24 cellular contexts compared by ENCODE assay signal in the genomic region with DNA sequence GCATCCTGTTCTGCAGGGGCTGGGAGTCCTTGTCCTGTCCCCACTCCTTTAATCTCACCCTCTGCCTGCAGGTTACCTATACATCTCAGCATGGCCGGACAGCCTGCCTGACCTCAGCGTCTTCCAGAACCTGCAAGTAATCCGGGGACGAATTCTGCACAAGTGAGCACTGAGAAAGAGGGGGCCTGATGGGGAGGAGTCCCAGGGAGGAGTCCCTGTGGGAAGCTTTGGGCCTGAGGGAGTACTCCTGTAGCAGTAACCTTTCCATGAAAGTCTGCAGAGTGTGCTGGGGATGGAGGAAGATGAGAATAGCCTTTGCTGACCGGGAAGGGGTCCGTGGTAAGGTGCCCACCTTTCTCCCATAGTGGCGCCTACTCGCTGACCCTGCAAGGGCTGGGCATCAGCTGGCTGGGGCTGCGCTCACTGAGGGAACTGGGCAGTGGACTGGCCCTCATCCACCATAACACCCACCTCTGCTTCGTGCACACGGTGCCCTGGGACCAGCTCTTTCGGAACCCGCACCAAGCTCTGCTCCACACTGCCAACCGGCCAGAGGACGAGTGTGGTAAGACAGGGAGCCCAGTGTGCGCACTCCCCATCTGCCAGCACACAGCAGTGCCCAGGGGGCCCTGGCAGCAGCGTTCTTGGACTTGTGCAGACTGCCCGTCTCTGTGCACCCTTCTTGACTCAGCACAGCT. TPM values are rescaled to one million over a fixed set of nuclear protein-coding genes. Genes with fewer than 3 reads are reported as not detected.
DNase-seq lines count a peak whose midpoint lies in the region; ATAC-seq, FAIRE-seq and TF ChIP-seq lines count a peak whose summit lies in the region.
"Had no signal": no experiment of that assay in that cellular context is flagged by ENCODE, and none has a peak within 500 bp of the region (broad histone marks: within the 10 kb centered on the region; RNA-seq: fewer than 3 reads in every experiment).

No MANE protein-coding gene starts in this region.

- POLR2A ChIA-PET in HepG2 (lab: Yijun Ruan, JAX) = interaction anchor here (0.6 to 4.1 kb wide), 3 partner anchors 12 to 24 kb away, joined by 3 to 11 read pairs (median 3); no protein-coding TSS in a partner anchor

- BruUV-seq in HepG2 (replicated peaks; lab: Mats Ljungman, UMichigan) = no TSS peak

- H3K36me3 ChIP-seq in bronchial epithelial cell (ENCODE audit: control insufficient read depth, insufficient read depth, low read length) (peaks cover 32% of the 10 kb centered on the region), HepG2 (replicated peaks in 1 of 2; ENCODE audit: control insufficient read depth in 1 of 2, insufficient read depth in 2 of 2, low read length in 2 of 2) (peaks cover 34 to 88% of the 10 kb centered on the region in 2 experiments), suprapubic skin (peaks cover 68% of the 10 kb centered on the region)

- TF ChIP-seq POLR2A in HepG2 (IDR thresholded peaks at IDR 0.05; ENCODE audit: insufficient read depth in 1 of 2, low read depth in 2 of 2, low read length in 2 of 2) (no peak), suprapubic skin (IDR thresholded peaks at IDR 0.05) (no peak), GM12891 (IDR thresholded peaks at IDR 0.05; ENCODE audit: low read depth, low read length) (no peak)

- TF ChIP-seq RAD21 in HepG2 (CRISPR knock-in tag; IDR thresholded peaks at IDR 0.05) = no peak

- H3K27ac ChIP-seq in HepG2 (ENCODE audit: extremely low read length, insufficient read depth, low read length) (no peak overlapping the region), suprapubic skin (peak overlapping the region; percentile 85)
- H3K27ac ChIP-seq: left lung had no signal

- H4K20me1 ChIP-seq in HepG2 (ENCODE audit: insufficient read depth, low read length) = no peaks in the 10 kb centered on the region

- in situ Hi-C loops in HepG2 (cut with HindIII; ENCODE audit: extremely low pct_ligation_motif_present, low pct_unique_long_range_greater_than_20kb) = no loop called here

- no peak overlapping the region for H2AFZ ChIP-seq in HepG2 (ENCODE audit: low read length)

- no peaks in the 10 kb centered on the region for H3K4me1 ChIP-seq in HepG2 (ENCODE audit: insufficient read depth, low read length)
- peaks cover 25% of the 10 kb centered on the region for H3K4me1 ChIP-seq in suprapubic skin
- H3K4me1 ChIP-seq: left lung, sigmoid colon had no signal

- intact Hi-C loops in HepG2 (cut with micrococcal nuclease; ENCODE audit: unreplicated experiment) = no loop called here

- H3K9ac ChIP-seq in HepG2 (ENCODE audit: insufficient read depth, low read depth, low read length) = no peak overlapping the region

- CTCF ChIA-PET in HepG2 (lab: Yijun Ruan, JAX; ENCODE audit: low intra/inter-chr PET ratio, low total read pairs) = no interaction called here

- ATAC-seq in HepG2 = no peak; the same call in 2 of the 3 replicates
- ATAC-seq in HG03439 (IDR thresholded peaks at IDR 0.05; ENCODE audit: unreplicated experiment) = no peak
- ATAC-seq: stimulated activated naive CD8-positive, alpha-beta T cell treated with anti-CD3 and anti-CD28 coated beads, Interleukin-15, amount 100 ng/mL, for 72 hours had no signal

- 98% methylated on average over 18 of the region's 18 CpGs for WGBS in HepG2 (ENCODE audit: low lambda C conversion rate)
- whole genome bisulfite sequencing in suprapubic skin = 76% methylated on average over 17 of the region's 18 CpGs

- no peaks in the 10 kb centered on the region for H3K27me3 ChIP-seq in bronchial epithelial cell (ENCODE audit: control insufficient read depth, insufficient read depth, low read length)
- H3K27me3 ChIP-seq in HepG2 (ENCODE audit: control insufficient read depth in 1 of 2, insufficient read depth in 2 of 2, low read length in 2 of 2) = no peaks in the 10 kb centered on the region
- H3K27me3 ChIP-seq in suprapubic skin = no peaks in the 10 kb centered on the region
- H3K27me3 ChIP-seq: esophagus muscularis mucosa, left lung, sigmoid colon had no signal

- H3K4me3 ChIP-seq in bronchial epithelial cell (ENCODE audit: low read depth, low read length) = no peak overlapping the region
- H3K4me3 ChIP-seq in HepG2 (replicated peaks in 1 of 3; ENCODE audit: insufficient read depth in 1 of 3, low read depth in 2 of 3, low read length in 3 of 3) = no peak overlapping the region
- H3K4me3 ChIP-seq in suprapubic skin = no peak overlapping the region
- H3K4me3 ChIP-seq: esophagus muscularis mucosa, left lung, sigmoid colon had no signal

- FAIRE-seq in bronchial epithelial cell (lab: Jason Lieb, UNC) (peak; percentile 70), HepG2 (lab: Jason Lieb, UNC) (no peak), GM12891 (lab: Jason Lieb, UNC) (no peak)
- FAIRE-seq: frontal cortex, RCC 7860 had no signal

- TF ChIP-seq EP300 in HepG2 (IDR thresholded peaks at IDR 0.05; ENCODE audit: low read depth in 2 of 2, low read length in 2 of 2) = no peak
- TF ChIP-seq EP300 in HepG2 (CRISPR knock-in tag; IDR thresholded peaks at IDR 0.05; ENCODE audit: borderline replicate concordance) = no peak
- no peak for TF ChIP-seq EP300 in suprapubic skin (IDR thresholded peaks at IDR 0.05)

- H3K79me2 ChIP-seq in HepG2 (ENCODE audit: insufficient read depth, low read length) = no peaks in the 10 kb centered on the region

- DNase-seq in bronchial epithelial cell (ENCODE audit: low read depth) (no peak), HepG2 (ENCODE audit: low spot score) (no peak), suprapubic skin (ENCODE audit: low spot score in 2 of 2) (no peak), GM12891 (ENCODE audit: insufficient read length, low spot score) (no peak), A172 (ENCODE audit: low spot score) (no peak)
- DNase-seq: activated T-cell treated with anti-CD3 and anti-CD28 coated beads, Interleukin-2, amount 50 U/mL, for 24 hours; CD4-positive, CD25-positive, alpha-beta regulatory T cell; effector CD8-positive, alpha-beta T cell; hypothalamus; NCI-H1105; NCI-H2029; NCI-H2227 treated with DMSO at 0.1 percent for 48 hours; NCI-H69; nephron progenitor cell; sigmoid colon; stimulated activated naive CD8-positive, alpha-beta T cell treated with anti-CD3 and anti-CD28 coated beads, Interleukin-15, amount 100 ng/mL, for 72 hours had no signal

- TF ChIP-seq CTCF in bronchial epithelial cell (IDR thresholded peaks at IDR 0.05; ENCODE audit: insufficient read depth, low read length, severe bottlenecking) (no peak), HepG2 (CRISPR knock-in tag; IDR thresholded peaks at IDR 0.05) (no peak), suprapubic skin (IDR thresholded peaks at IDR 0.05) (no peak)

- no peak overlapping the region for H3K4me2 ChIP-seq in HepG2 (ENCODE audit: low read depth, low read length)

- H3K9me3 ChIP-seq in HepG2 (ENCODE audit: low read length) = no peaks in the 10 kb centered on the region
- no peaks in the 10 kb centered on the region for H3K9me3 ChIP-seq in suprapubic skin
- H3K9me3 ChIP-seq: esophagus muscularis mucosa, left lung, sigmoid colon had no signal

RNA-seq across cellular contexts. Expression of gene MIEN1, which starts 14.8 kb away (rescaled TPM):
- 26.6 and 34.1 TPM in 2 replicates for total RNA-seq in bronchial epithelial cell
- total RNA-seq in HepG2 (2016; rRNA removed; fragmentation: Illumina TruSeq; extraction: Trizol) = 40.6 and 48.6 TPM in 2 replicates
- total RNA-seq in HepG2 (2016; cell fraction: cytosol; rRNA removed; fragmentation: Illumina TruSeq; extraction: Trizol; ENCODE audit: low read depth) = 50.1 and 73.7 TPM in 2 replicates
- total RNA-seq in HepG2 (2016; cell fraction: insoluble cytoplasmic fraction; rRNA removed; fragmentation: Illumina TruSeq; extraction: Trizol) = 43.9 and 49.0 TPM in 2 replicates
- 66.3 and 82.4 TPM in 2 replicates for total RNA-seq in HepG2 (2016; cell fraction: membrane; rRNA removed; fragmentation: Illumina TruSeq; extraction: Trizol)
- total RNA-seq in HepG2 (2016; cell fraction: nucleus; rRNA removed; fragmentation: Illumina TruSeq; extraction: Trizol) = 18.4 and 23.7 TPM in 2 replicates
- 56.6 and 68.2 TPM in 2 replicates for polyA plus RNA-seq in HepG2 (2011; rRNA removed)
- polyA plus RNA-seq in HepG2 (2011; cell fraction: cytosol; rRNA removed) = 62.1 and 67.0 TPM in 2 replicates
- polyA plus RNA-seq in HepG2 (2011; cell fraction: nucleus; rRNA removed) = 27.3 and 39.8 TPM in 2 replicates
- polyA plus RNA-seq in HepG2 (2012) = 38.6 and 44.5 TPM in 2 replicates
- 106 and 131 TPM in 2 replicates for polyA plus RNA-seq in HepG2 (2016; cell fraction: cytosol; fragmentation: Illumina TruSeq; extraction: Trizol; ENCODE audit: low read depth)
- polyA plus RNA-seq in HepG2 (2016; cell fraction: insoluble cytoplasmic fraction; fragmentation: Illumina TruSeq; extraction: Trizol; ENCODE audit: low read depth) = 73.3 and 81.4 TPM in 2 replicates
- polyA plus RNA-seq in HepG2 (2016; cell fraction: membrane; fragmentation: Illumina TruSeq; extraction: Trizol; ENCODE audit: low read depth) = 100 and 131 TPM in 2 replicates
- polyA plus RNA-seq in HepG2 (2016; cell fraction: nucleus; fragmentation: Illumina TruSeq; extraction: Trizol; ENCODE audit: insufficient read depth, low read depth) = 45.4 and 54.1 TPM in 2 replicates
- 30.0 and 48.1 TPM in 2 replicates for polyA minus RNA-seq in HepG2 (2011; rRNA and poly(A)+ RNA removed; ENCODE audit: low replicate concordance)
- polyA minus RNA-seq in HepG2 (2011; cell fraction: cytosol; rRNA and poly(A)+ RNA removed) = 11.5 and 16.0 TPM in 2 replicates
- 10.6 and 14.7 TPM in 2 replicates for polyA minus RNA-seq in HepG2 (2011; cell fraction: nucleus; rRNA and poly(A)+ RNA removed)
- total RNA-seq in suprapubic skin = 10 to 100 TPM; 43.6 to 54.1 (median 52.1) TPM
- polyA plus RNA-seq in GM12891 (2012; ENCODE audit: low read depth, missing spikeins) = 44.9 TPM
- 109 and 111 TPM in 2 replicates for total RNA-seq in A172 (2014; rRNA removed; shearing (Covaris generic))

RNA-seq across cellular contexts. Expression of gene ERBB2, which starts 15.7 kb away (rescaled TPM):
- 32.1 and 62.3 TPM in 2 replicates for total RNA-seq in bronchial epithelial cell
- 30.2 and 64.1 TPM in 2 replicates for total RNA-seq in HepG2 (2016; rRNA removed; fragmentation: Illumina TruSeq; extraction: Trizol)
- 29.4 and 32.0 TPM in 2 replicates for total RNA-seq in HepG2 (2016; cell fraction: cytosol; rRNA removed; fragmentation: Illumina TruSeq; extraction: Trizol; ENCODE audit: low read depth)
- total RNA-seq in HepG2 (2016; cell fraction: insoluble cytoplasmic fraction; rRNA removed; fragmentation: Illumina TruSeq; extraction: Trizol) = 24.5 and 63.0 TPM in 2 replicates
- 21.8 and 22.8 TPM in 2 replicates for total RNA-seq in HepG2 (2016; cell fraction: membrane; rRNA removed; fragmentation: Illumina TruSeq; extraction: Trizol)
- total RNA-seq in HepG2 (2016; cell fraction: nucleus; rRNA removed; fragmentation: Illumina TruSeq; extraction: Trizol) = 81.6 and 99.0 TPM in 2 replicates
- polyA plus RNA-seq in HepG2 (2011; rRNA removed) = 57.7 and 77.7 TPM in 2 replicates
- 36.7 and 42.6 TPM in 2 replicates for polyA plus RNA-seq in HepG2 (2011; cell fraction: cytosol; rRNA removed)
- polyA plus RNA-seq in HepG2 (2011; cell fraction: nucleus; rRNA removed) = 210 and 211 TPM in 2 replicates
- 69.2 and 69.6 TPM in 2 replicates for polyA plus RNA-seq in HepG2 (2012)
- polyA plus RNA-seq in HepG2 (2016; cell fraction: cytosol; fragmentation: Illumina TruSeq; extraction: Trizol; ENCODE audit: low read depth) = 4.2 and 4.3 TPM in 2 replicates
- polyA plus RNA-seq in HepG2 (2016; cell fraction: insoluble cytoplasmic fraction; fragmentation: Illumina TruSeq; extraction: Trizol; ENCODE audit: low read depth) = 25.3 and 32.1 TPM in 2 replicates
- 8.5 and 9.9 TPM in 2 replicates for polyA plus RNA-seq in HepG2 (2016; cell fraction: membrane; fragmentation: Illumina TruSeq; extraction: Trizol; ENCODE audit: low read depth)
- 149 and 153 TPM in 2 replicates for polyA plus RNA-seq in HepG2 (2016; cell fraction: nucleus; fragmentation: Illumina TruSeq; extraction: Trizol; ENCODE audit: insufficient read depth, low read depth)
- polyA minus RNA-seq in HepG2 (2011; rRNA and poly(A)+ RNA removed; ENCODE audit: low replicate concordance) = 39.8 and 292 TPM in 2 replicates
- 52.4 and 60.7 TPM in 2 replicates for polyA minus RNA-seq in HepG2 (2011; cell fraction: cytosol; rRNA and poly(A)+ RNA removed)
- 58.8 and 83.7 TPM in 2 replicates for polyA minus RNA-seq in HepG2 (2011; cell fraction: nucleus; rRNA and poly(A)+ RNA removed)
- 100 to 1,000 TPM; 144 to 192 (median 173) TPM for total RNA-seq in suprapubic skin
- polyA plus RNA-seq in GM12891 (2012; ENCODE audit: low read depth, missing spikeins) = 2.8 TPM
- 43.3 and 43.6 TPM in 2 replicates for total RNA-seq in A172 (2014; rRNA removed; shearing (Covaris generic))

RNA-seq across cellular contexts. Expression of gene GRB7, which starts 22.2 kb away (rescaled TPM):
- 9.0 and 14.0 TPM in 2 replicates for total RNA-seq in bronchial epithelial cell
- total RNA-seq in HepG2 (2016; rRNA removed; fragmentation: Illumina TruSeq; extraction: Trizol) = 41.7 and 60.2 TPM in 2 replicates
- 17.9 and 20.4 TPM in 2 replicates for total RNA-seq in HepG2 (2016; cell fraction: cytosol; rRNA removed; fragmentation: Illumina TruSeq; extraction: Trizol; ENCODE audit: low read depth)
- total RNA-seq in HepG2 (2016; cell fraction: insoluble cytoplasmic fraction; rRNA removed; fragmentation: Illumina TruSeq; extraction: Trizol) = 38.5 and 64.6 TPM in 2 replicates
- total RNA-seq in HepG2 (2016; cell fraction: membrane; rRNA removed; fragmentation: Illumina TruSeq; extraction: Trizol) = 31.4 and 31.5 TPM in 2 replicates
- total RNA-seq in HepG2 (2016; cell fraction: nucleus; rRNA removed; fragmentation: Illumina TruSeq; extraction: Trizol) = 57.0 and 59.4 TPM in 2 replicates
- polyA plus RNA-seq in HepG2 (2011; rRNA removed) = 77.7 and 92.3 TPM in 2 replicates
- 36.7 and 60.1 TPM in 2 replicates for polyA plus RNA-seq in HepG2 (2011; cell fraction: cytosol; rRNA removed)
- polyA plus RNA-seq in HepG2 (2011; cell fraction: nucleus; rRNA removed) = 319 and 344 TPM in 2 replicates
- polyA plus RNA-seq in HepG2 (2012) = 60.9 and 73.8 TPM in 2 replicates
- 8.5 and 8.6 TPM in 2 replicates for polyA plus RNA-seq in HepG2 (2016; cell fraction: cytosol; fragmentation: Illumina TruSeq; extraction: Trizol; ENCODE audit: low read depth)
- 45.6 and 58.3 TPM in 2 replicates for polyA plus RNA-seq in HepG2 (2016; cell fraction: insoluble cytoplasmic fraction; fragmentation: Illumina TruSeq; extraction: Trizol; ENCODE audit: low read depth)
- 13.3 and 14.8 TPM in 2 replicates for polyA plus RNA-seq in HepG2 (2016; cell fraction: membrane; fragmentation: Illumina TruSeq; extraction: Trizol; ENCODE audit: low read depth)
- polyA plus RNA-seq in HepG2 (2016; cell fraction: nucleus; fragmentation: Illumina TruSeq; extraction: Trizol; ENCODE audit: insufficient read depth, low read depth) = 147 and 156 TPM in 2 replicates
- polyA minus RNA-seq in HepG2 (2011; rRNA and poly(A)+ RNA removed; ENCODE audit: low replicate concordance) = 9.1 and 160 TPM in 2 replicates
- 55.8 and 65.9 TPM in 2 replicates for polyA minus RNA-seq in HepG2 (2011; cell fraction: cytosol; rRNA and poly(A)+ RNA removed)
- polyA minus RNA-seq in HepG2 (2011; cell fraction: nucleus; rRNA and poly(A)+ RNA removed) = 80.7 and 95.9 TPM in 2 replicates
- total RNA-seq in suprapubic skin = 100 to 1,000 TPM in 1 of 4 donors, 10 to 100 TPM in 3; 49.4 to 114 (median 72.4) TPM
- polyA plus RNA-seq in GM12891 (2012; ENCODE audit: low read depth, missing spikeins) = 0.49 TPM
- total RNA-seq in A172 (2014; rRNA removed; shearing (Covaris generic)) = 0.40 and 0.72 TPM in 2 replicates
- total RNA-seq: CD4-positive, CD25-positive, alpha-beta regulatory T cell; frontal cortex; M059J had no signal
- polyA plus RNA-seq: CD4-positive, CD25-positive, alpha-beta regulatory T cell had no signal

RNA-seq across cellular contexts. Expression of gene PGAP3, which starts 27.7 kb away (rescaled TPM):
- total RNA-seq in bronchial epithelial cell (10.8 TPM in 2 replicates), HepG2 (2016; rRNA removed; fragmentation: Illumina TruSeq; extraction: Trizol) (5.1 and 11.9 TPM in 2 replicates), suprapubic skin (10 to 100 TPM; 25.7 to 41.5 (median 32.7) TPM)
- 1.1 and 1.5 TPM in 2 replicates for total RNA-seq in HepG2 (2016; cell fraction: cytosol; rRNA removed; fragmentation: Illumina TruSeq; extraction: Trizol; ENCODE audit: low read depth)
- 3.5 and 11.4 TPM in 2 replicates for total RNA-seq in HepG2 (2016; cell fraction: insoluble cytoplasmic fraction; rRNA removed; fragmentation: Illumina TruSeq; extraction: Trizol)
- total RNA-seq in HepG2 (2016; cell fraction: membrane; rRNA removed; fragmentation: Illumina TruSeq; extraction: Trizol) = 3.2 and 3.3 TPM in 2 replicates
- 11.6 and 12.8 TPM in 2 replicates for total RNA-seq in HepG2 (2016; cell fraction: nucleus; rRNA removed; fragmentation: Illumina TruSeq; extraction: Trizol)
- polyA plus RNA-seq in HepG2 (2011; rRNA removed) = 14.6 and 21.2 TPM in 2 replicates
- 9.7 and 10.8 TPM in 2 replicates for polyA plus RNA-seq in HepG2 (2011; cell fraction: cytosol; rRNA removed)
- 53.0 and 67.8 TPM in 2 replicates for polyA plus RNA-seq in HepG2 (2011; cell fraction: nucleus; rRNA removed)
- polyA plus RNA-seq in HepG2 (2012) = 9.1 and 10.3 TPM in 2 replicates
- 0.93 and 0.97 TPM in 2 replicates for polyA plus RNA-seq in HepG2 (2016; cell fraction: cytosol; fragmentation: Illumina TruSeq; extraction: Trizol; ENCODE audit: low read depth)
- 4.1 and 5.4 TPM in 2 replicates for polyA plus RNA-seq in HepG2 (2016; cell fraction: insoluble cytoplasmic fraction; fragmentation: Illumina TruSeq; extraction: Trizol; ENCODE audit: low read depth)
- 2.1 and 2.4 TPM in 2 replicates for polyA plus RNA-seq in HepG2 (2016; cell fraction: membrane; fragmentation: Illumina TruSeq; extraction: Trizol; ENCODE audit: low read depth)
- polyA plus RNA-seq in HepG2 (2016; cell fraction: nucleus; fragmentation: Illumina TruSeq; extraction: Trizol; ENCODE audit: insufficient read depth, low read depth) = 23.4 and 28.3 TPM in 2 replicates
- 12.0 and 44.9 TPM in 2 replicates for polyA minus RNA-seq in HepG2 (2011; rRNA and poly(A)+ RNA removed; ENCODE audit: low replicate concordance)
- 5.6 and 8.2 TPM in 2 replicates for polyA minus RNA-seq in HepG2 (2011; cell fraction: cytosol; rRNA and poly(A)+ RNA removed)
- 8.2 and 9.7 TPM in 2 replicates for polyA minus RNA-seq in HepG2 (2011; cell fraction: nucleus; rRNA and poly(A)+ RNA removed)
- 6.9 TPM for polyA plus RNA-seq in GM12891 (2012; ENCODE audit: low read depth, missing spikeins)
- total RNA-seq in A172 (2014; rRNA removed; shearing (Covaris generic)) = 10.8 and 11.4 TPM in 2 replicates

RNA-seq across cellular contexts. Expression of gene PNMT, which starts 47.3 kb away (rescaled TPM):
- total RNA-seq in bronchial epithelial cell (not detected in 2 replicates), HepG2 (2016; rRNA removed; fragmentation: Illumina TruSeq; extraction: Trizol) (not detected in 2 replicates), suprapubic skin (1 to 10 TPM in 2 of 4 donors, under 1 TPM in 2; 0.53 to 1.6 (median 1.1) TPM)
- not detected in 2 replicates for total RNA-seq in HepG2 (2016; cell fraction: cytosol; rRNA removed; fragmentation: Illumina TruSeq; extraction: Trizol; ENCODE audit: low read depth)
- not detected in 2 replicates for total RNA-seq in HepG2 (2016; cell fraction: insoluble cytoplasmic fraction; rRNA removed; fragmentation: Illumina TruSeq; extraction: Trizol)
- 0.17 TPM in 1 of 2 replicates, not detected in the other for total RNA-seq in HepG2 (2016; cell fraction: membrane; rRNA removed; fragmentation: Illumina TruSeq; extraction: Trizol)
- total RNA-seq in HepG2 (2016; cell fraction: nucleus; rRNA removed; fragmentation: Illumina TruSeq; extraction: Trizol) = not detected in 2 replicates
- 0.22 and 0.25 TPM in 2 replicates for polyA plus RNA-seq in HepG2 (2011; rRNA removed)
- polyA plus RNA-seq in HepG2 (2011; cell fraction: cytosol; rRNA removed) = 0.08 and 0.13 TPM in 2 replicates
- 0.56 and 0.71 TPM in 2 replicates for polyA plus RNA-seq in HepG2 (2011; cell fraction: nucleus; rRNA removed)
- 0.31 TPM in 1 of 2 replicates, not detected in the other for polyA plus RNA-seq in HepG2 (2012)
- polyA plus RNA-seq in HepG2 (2016; cell fraction: cytosol; fragmentation: Illumina TruSeq; extraction: Trizol; ENCODE audit: low read depth) = 0.11 TPM in 1 of 2 replicates, not detected in the other
- not detected in 2 replicates for polyA plus RNA-seq in HepG2 (2016; cell fraction: insoluble cytoplasmic fraction; fragmentation: Illumina TruSeq; extraction: Trizol; ENCODE audit: low read depth)
- 0.15 TPM in 1 of 2 replicates, not detected in the other for polyA plus RNA-seq in HepG2 (2016; cell fraction: membrane; fragmentation: Illumina TruSeq; extraction: Trizol; ENCODE audit: low read depth)
- not detected in 2 replicates for polyA plus RNA-seq in HepG2 (2016; cell fraction: nucleus; fragmentation: Illumina TruSeq; extraction: Trizol; ENCODE audit: insufficient read depth, low read depth)
- not detected in 2 replicates for polyA minus RNA-seq in HepG2 (2011; rRNA and poly(A)+ RNA removed; ENCODE audit: low replicate concordance)
- polyA minus RNA-seq in HepG2 (2011; cell fraction: cytosol; rRNA and poly(A)+ RNA removed) = not detected in 2 replicates
- not detected in 2 replicates for polyA minus RNA-seq in HepG2 (2011; cell fraction: nucleus; rRNA and poly(A)+ RNA removed)
- not detected for polyA plus RNA-seq in GM12891 (2012; ENCODE audit: low read depth, missing spikeins)
- total RNA-seq in A172 (2014; rRNA removed; shearing (Covaris generic)) = not detected in 2 replicates
- total RNA-seq: G401, M059J, SK-MEL-5 had no signal
- polyA plus RNA-seq: CD4-positive, CD25-positive, alpha-beta regulatory T cell had no signal
